In genomic region chr20:40286991-40287531, GRCh38 we compare ENCODE assay signal across 8 cellular contexts.
DNase-seq lines count a peak whose midpoint lies in the region; ATAC-seq and TF ChIP-seq lines count a peak whose summit lies in the region.
"Had no signal": no experiment of that assay in that cellular context is flagged by ENCODE, and none has a peak within 500 bp of the region (broad histone marks: within the 10 kb centered on the region; RNA-seq: fewer than 3 reads in every experiment).

No MANE protein-coding gene starts in this region.

- H3K9me3 ChIP-seq in thymus (ENCODE audit: control insufficient read depth) = no peaks in the 10 kb centered on the region

- H3K27ac ChIP-seq in coronary artery (peak overlapping the region; percentile 10 to 63), thymus (ENCODE audit: low read depth) (peak overlapping the region; percentile 25)

- 86% methylated on average over 10 of the region's 10 CpGs for WGBS in thymus

- H3K27me3 ChIP-seq in thymus (ENCODE audit: control insufficient read depth, insufficient read depth) = no peaks in the 10 kb centered on the region

- no peaks in the 10 kb centered on the region for H3K36me3 ChIP-seq in thymus (ENCODE audit: control insufficient read depth, insufficient read depth)

- TF ChIP-seq CTCF in coronary artery (IDR thresholded peaks at IDR 0.05) = no peak

- peak; percentile 95 for DNase-seq in NCI-H446 treated with DMSO at 0.1 percent for 48 hours (lab: John Stamatoyannopoulos, UW)
- peak; percentile 86 for DNase-seq in coronary artery (ENCODE audit: low spot score)
- DNase-seq in medulla oblongata (ENCODE audit: extremely low spot score) = peak; percentile 37
- DNase-seq in activated CD4-positive, alpha-beta T cell treated with anti-CD3 and anti-CD28 coated beads, Interleukin-2, amount 50 U/mL, for 48 hours = no peak
- DNase-seq in UCSD-AML1 (lab: John Stamatoyannopoulos, UW; ENCODE audit: unreplicated experiment) = no peak
- DNase-seq: activated gamma-delta T cell had no signal

- H3K4me3 ChIP-seq in coronary artery (no peak overlapping the region), thymus (ENCODE audit: low read length) (no peak overlapping the region)

- no peaks in the 10 kb centered on the region for H3K4me1 ChIP-seq in thymus (ENCODE audit: control insufficient read depth, insufficient read depth, low read length)

- ATAC-seq in HG02981 (IDR thresholded peaks at IDR 0.05; ENCODE audit: unreplicated experiment) = no peak

Comparison
In these comparisons a context has a peak if more than half of its experiments do, and no peak if none do; other contexts are left out.
1. DNase-seq: peak in NCI-H446 treated with DMSO at 0.1 percent for 48 hours (single experiment), coronary artery (single experiment) and medulla oblongata (single experiment); none in activated CD4-positive, alpha-beta T cell treated with anti-CD3 and anti-CD28 coated beads, Interleukin-2, amount 50 U/mL, for 48 hours (0 of 2) and UCSD-AML1 (single experiment).